8 cellular contexts compared by ENCODE assay signal in the genomic region with DNA sequence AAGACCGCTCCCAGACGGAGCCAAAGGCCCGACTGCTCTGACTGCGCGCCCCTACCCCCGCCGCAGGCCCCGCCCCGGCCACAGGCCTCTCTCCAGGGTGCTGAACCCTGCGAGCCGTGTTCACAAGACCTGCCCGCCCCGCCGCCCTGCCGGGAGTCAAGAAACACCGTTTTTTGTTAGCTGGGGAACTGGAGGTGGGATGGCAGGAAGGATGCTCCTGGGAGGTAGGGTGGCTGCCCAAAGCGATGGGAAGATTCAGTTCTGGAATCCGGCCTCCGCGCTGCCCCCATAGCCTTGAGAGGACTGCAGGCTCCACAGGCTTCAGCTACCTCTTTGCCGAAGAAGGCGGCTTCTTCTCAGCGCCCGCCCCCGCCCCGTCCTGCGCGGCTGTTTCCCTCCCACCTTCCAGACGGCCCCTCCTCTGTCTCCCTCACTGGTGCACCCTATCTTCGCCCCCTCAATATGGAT. TPM values are rescaled to one million over a fixed set of nuclear protein-coding genes. Genes with fewer than 3 reads are reported as not detected.
DNase-seq lines count a peak whose midpoint lies in the region; ATAC-seq and TF ChIP-seq lines count a peak whose summit lies in the region.

No MANE protein-coding gene starts in this region.

- H3K27ac ChIP-seq in cardiac muscle cell (no peak overlapping the region), smooth muscle cell (ENCODE audit: low read depth) (no peak overlapping the region)

- WGBS in smooth muscle cell (ENCODE audit: low lambda C conversion rate): 1% methylated on average over 29 of the region's 30 CpGs

- H3K4me1 ChIP-seq in cardiac muscle cell (ENCODE audit: low read depth): no peaks in the 10 kb centered on the region
- H3K4me1 ChIP-seq in smooth muscle cell (ENCODE audit: low read depth): peaks cover 6% of the 10 kb centered on the region

- H3K36me3 ChIP-seq in cardiac muscle cell (no peaks in the 10 kb centered on the region), smooth muscle cell (ENCODE audit: low read depth) (no peaks in the 10 kb centered on the region)

- no peak for ATAC-seq in GM21529 (IDR thresholded peaks at IDR 0.05; ENCODE audit: unreplicated experiment)

- H3K4me3 ChIP-seq in cardiac muscle cell (no peak overlapping the region), smooth muscle cell (no peak overlapping the region)

- DNase-seq in ELR (ENCODE audit: low read depth) (peak; percentile 39), NCI-H69 (lab: John Stamatoyannopoulos, UW) (peak; percentile 61), activated T-helper 1 cell treated with Interleukin-2 at 50 U/mL for 16 hours (ENCODE audit: low read depth) (peak; percentile 39), cardiac muscle cell (ENCODE audit: low read depth in 1 of 2, low spot score in 1 of 2) (peak; percentile 60 to 93), smooth muscle cell (lab: John Stamatoyannopoulos, UW; ENCODE audit: unreplicated experiment) (peak; percentile 33), NCI-H2107 (lab: John Stamatoyannopoulos, UW) (no peak), NCI-H2029 (lab: John Stamatoyannopoulos, UW) (no peak)

- no peak overlapping the region for H3K9ac ChIP-seq in smooth muscle cell (ENCODE audit: low read depth)

- H3K79me2 ChIP-seq in smooth muscle cell (ENCODE audit: low read depth): no peaks in the 10 kb centered on the region

- no peak overlapping the region for H3K4me2 ChIP-seq in smooth muscle cell

- no peak for TF ChIP-seq CTCF in cardiac muscle cell (IDR thresholded peaks at IDR 0.05; ENCODE audit: low read depth, low read length)
- TF ChIP-seq CTCF in smooth muscle cell (IDR thresholded peaks at IDR 0.05; ENCODE audit: borderline replicate concordance, insufficient read depth, poor library complexity, severe bottlenecking): no peak

- H3K9me3 ChIP-seq in cardiac muscle cell (ENCODE audit: low read depth) (no peaks in the 10 kb centered on the region), smooth muscle cell (replicated peaks; ENCODE audit: low read depth) (no peaks in the 10 kb centered on the region)

- H3K27me3 ChIP-seq in cardiac muscle cell (peaks cover 36% of the 10 kb centered on the region), smooth muscle cell (ENCODE audit: low read depth) (peaks cover 56% of the 10 kb centered on the region)

- no peak overlapping the region for H2AFZ ChIP-seq in smooth muscle cell (ENCODE audit: low read depth)

- H4K20me1 ChIP-seq in smooth muscle cell (ENCODE audit: low read depth): peaks cover 9% of the 10 kb centered on the region

- no peaks in the 10 kb centered on the region for H3F3A ChIP-seq in smooth muscle cell (ENCODE audit: low read depth)

RNA-seq across cellular contexts. Expression of a gene that starts 2.7 kb away (rescaled TPM):
- total RNA-seq in cardiac muscle cell (0.18 and 0.92 TPM in 2 replicates), smooth muscle cell (not detected in 2 replicates)
- polyA plus RNA-seq in cardiac muscle cell (0.56 TPM in 1 of 2 replicates, not detected in the other), smooth muscle cell (1.0 TPM in 2 replicates)

Comparison
In these comparisons a context has a peak if more than half of its experiments do, and no peak if none do; other contexts are left out.
1. DNase-seq: peak in ELR (single experiment), NCI-H69 (single experiment), activated T-helper 1 cell treated with Interleukin-2 at 50 U/mL for 16 hours (single experiment), cardiac muscle cell (2 of 2) and smooth muscle cell (single experiment); none in NCI-H2107 (single experiment) and NCI-H2029 (single experiment).